Comparison of ENCODE assay signal across 8 cellular contexts in the genomic region with DNA sequence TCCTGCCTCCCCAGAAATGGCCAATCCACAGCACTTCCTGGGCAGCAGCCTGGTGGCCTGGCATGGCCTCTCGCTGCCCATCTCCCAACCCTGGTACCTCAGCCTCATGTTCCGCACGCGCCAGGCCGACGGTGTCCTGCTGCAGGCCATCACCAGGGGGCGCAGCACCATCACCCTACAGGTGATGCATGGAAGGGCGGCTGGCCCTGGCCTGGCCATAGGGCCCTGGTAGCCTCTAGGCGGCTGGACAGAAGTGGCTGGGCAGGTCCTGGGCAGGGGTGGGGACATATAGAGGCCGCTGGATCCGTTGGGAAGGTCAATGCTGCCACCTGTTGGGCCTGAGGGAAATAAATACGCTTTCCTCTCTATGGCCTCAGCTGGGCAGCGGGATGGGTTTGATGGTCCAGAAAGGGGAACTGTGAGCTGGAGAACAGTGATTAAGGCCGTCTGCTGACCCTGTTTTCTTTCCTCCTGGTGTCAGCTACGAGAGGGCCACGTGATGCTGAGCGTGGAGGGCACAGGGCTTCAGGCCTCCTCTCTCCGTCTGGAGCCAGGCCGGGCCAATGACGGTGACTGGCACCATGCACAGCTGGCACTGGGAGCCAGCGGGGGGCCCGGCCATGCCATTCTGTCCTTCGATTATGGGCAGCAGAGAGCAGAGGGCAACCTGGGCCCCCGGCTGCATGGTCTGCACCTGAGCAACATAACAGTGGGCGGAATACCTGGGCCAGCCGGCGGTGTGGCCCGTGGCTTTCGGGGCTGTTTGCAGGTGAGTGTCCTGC. TPM values are rescaled to one million over a fixed set of nuclear protein-coding genes. Genes with fewer than 3 reads are reported as not detected.
DNase-seq lines count a peak whose midpoint lies in the region.

No MANE protein-coding gene starts in this region.

- 0 out of 2 replicates have a peak overlapping the region, but pooled peaks have one; percentile 46 for H2AFZ ChIP-seq in GM23248

- WGBS in GM23248 (ENCODE audit: low coverage in 1 of 2, low lambda C conversion rate in 2 of 2, missing lambda C conversion rate in 2 of 2), 2 experiments, result 43% methylated on average over 29 of the region's 29 CpGs

- H3K4me2 ChIP-seq in GM23248 (ENCODE audit: unreplicated experiment), result no peak overlapping the region

- DNase-seq in DMS153 treated with DMSO at 0.1 percent for 48 hours (lab: John Stamatoyannopoulos, UW; ENCODE audit: unreplicated experiment) (peak; percentile 94), GM23248 (peak; percentile 86), NCI-H1092 (lab: John Stamatoyannopoulos, UW) (peak; percentile 37), kidney tubule cell (ENCODE audit: low spot score) (peak; percentile 96), NCI-H2171 (lab: John Stamatoyannopoulos, UW) (no peak)
- DNase-seq in activated CD4-positive, alpha-beta T cell treated with anti-CD3 and anti-CD28 coated beads for 24 hours (ENCODE audit: low read depth in 2 of 2), result peak; percentile 73 to 85
- DNase-seq in central memory CD4-positive, alpha-beta T cell, result peak; percentile 62
- peak; percentile 87 to 88 for DNase-seq in stimulated activated CD4-positive, alpha-beta T cell treated with anti-CD3 and anti-CD28 coated beads, Interleukin-2, amount 100 ng/mL, for 48 hours

- no peaks in the 10 kb centered on the region for H3K4me1 ChIP-seq in GM23248 (ENCODE audit: insufficient read depth)

- no peaks in the 10 kb centered on the region for H3K79me2 ChIP-seq in GM23248 (ENCODE audit: insufficient read depth)

- no peaks in the 10 kb centered on the region for H3K9me3 ChIP-seq in GM23248 (ENCODE audit: low read depth)

- H3K9ac ChIP-seq in GM23248, result no peak overlapping the region

- H3F3A ChIP-seq in GM23248 (ENCODE audit: insufficient read depth), result no peaks in the 10 kb centered on the region

- H3K27me3 ChIP-seq in GM23248 (replicated peaks; ENCODE audit: insufficient read depth), result no peaks in the 10 kb centered on the region

- no peaks in the 10 kb centered on the region for H4K20me1 ChIP-seq in GM23248 (ENCODE audit: insufficient read depth)

- no peak overlapping the region for H3K27ac ChIP-seq in GM23248

- H3K4me3 ChIP-seq in GM23248, result no peak overlapping the region

- in situ Hi-C loops in GM23248 (cut with MboI), result loop anchor here (10.0 kb wide), 1 partner anchor 271 kb away; a partner anchor contains a TSS

- H3K36me3 ChIP-seq in GM23248 (ENCODE audit: low read depth), result no peaks in the 10 kb centered on the region

- no peaks in the 10 kb centered on the region for H3K9me2 ChIP-seq in GM23248 (ENCODE audit: insufficient read depth)

RNA-seq across cellular contexts. Expression of a gene that starts 14.4 kb away (rescaled TPM):
- 0.13 and 0.32 TPM in 2 replicates for total RNA-seq in GM23248 (2014; rRNA removed; shearing (Covaris generic))
- polyA plus RNA-seq in GM23248 (2016; fragmentation: Nextera tagmentation; extraction: Ambion mirVana), result 0.11 and 0.25 TPM in 2 replicates

RNA-seq across cellular contexts. Expression of a gene that starts 19.2 kb away (rescaled TPM):
- 15.6 and 20.5 TPM in 2 replicates for total RNA-seq in GM23248 (2014; rRNA removed; shearing (Covaris generic))
- 11.6 and 15.3 TPM in 2 replicates for polyA plus RNA-seq in GM23248 (2016; fragmentation: Nextera tagmentation; extraction: Ambion mirVana)

RNA-seq across cellular contexts. Expression of a gene that starts 43.0 kb away (rescaled TPM):
- not detected in 2 replicates for total RNA-seq in GM23248 (2014; rRNA removed; shearing (Covaris generic))
- not detected in 2 replicates for polyA plus RNA-seq in GM23248 (2016; fragmentation: Nextera tagmentation; extraction: Ambion mirVana)

RNA-seq across cellular contexts. Expression of a gene that starts 50.1 kb away (rescaled TPM):
- total RNA-seq in GM23248 (2014; rRNA removed; shearing (Covaris generic)), result 365 and 410 TPM in 2 replicates
- polyA plus RNA-seq in GM23248 (2016; fragmentation: Nextera tagmentation; extraction: Ambion mirVana), result 353 and 355 TPM in 2 replicates
